ENCODE assay signal across 8 cellular contexts in genomic region chr17:71975998-71976649, GRCh38.
DNase-seq lines count a peak whose midpoint lies in the region; ATAC-seq, FAIRE-seq and TF ChIP-seq lines count a peak whose summit lies in the region.

No MANE protein-coding gene starts in this region.

- peak; percentile 13 for FAIRE-seq in kidney (lab: Jason Lieb, UNC)

- in situ Hi-C loops in mammary epithelial cell (cut with MboI; ENCODE audit: low sequenced_read_pairs in 2 of 2) = loop anchor here in 1 of 2 donors (10.0 kb wide), 1 partner anchor 139 kb away; no protein-coding TSS in a partner anchor

- H4K20me1 ChIP-seq in mammary epithelial cell (ENCODE audit: insufficient read depth, low read length) = no peaks in the 10 kb centered on the region

- no peaks in the 10 kb centered on the region for H3K27me3 ChIP-seq in mammary epithelial cell (ENCODE audit: insufficient read depth, low read length)

- no peak overlapping the region for H3K4me3 Mint-ChIP-seq in stimulated activated naive CD8-positive, alpha-beta T cell treated with anti-CD3 and anti-CD28 coated beads, Interleukin-15, amount 100 ng/mL, for 72 hours

- no peaks in the 10 kb centered on the region for H3K4me1 Mint-ChIP-seq in stimulated activated naive CD8-positive, alpha-beta T cell treated with anti-CD3 and anti-CD28 coated beads, Interleukin-15, amount 100 ng/mL, for 72 hours

- H3K27ac ChIP-seq in mammary epithelial cell (ENCODE audit: insufficient read depth, low read depth, low read length) (peak overlapping the region; percentile 87), kidney (ENCODE audit: low read depth in 2 of 2, low read length in 2 of 2) (no peak overlapping the region)

- no TSS peak for BruUV-seq in mammary epithelial cell (replicated peaks; lab: Mats Ljungman, UMichigan)

- peak; percentile 36 for DNase-seq in HS-27A (ENCODE audit: low read depth)
- DNase-seq in mammary epithelial cell = peak; percentile 98
- peak; percentile 86 for DNase-seq in kidney
- peak; percentile 62 for DNase-seq in superior temporal gyrus (ENCODE audit: extremely low spot score)
- no peak for DNase-seq in NCI-H2107 (lab: John Stamatoyannopoulos, UW)
- no peak for DNase-seq in stimulated activated naive CD8-positive, alpha-beta T cell treated with anti-CD3 and anti-CD28 coated beads, Interleukin-15, amount 100 ng/mL, for 72 hours

- H3K9me3 ChIP-seq in mammary epithelial cell (replicated peaks; ENCODE audit: insufficient read depth, low read length) (no peaks in the 10 kb centered on the region), kidney (ENCODE audit: control insufficient read depth in 1 of 2, low read length in 2 of 2) (no peaks in the 10 kb centered on the region)

- H3K4me3 ChIP-seq in mammary epithelial cell (replicated peaks in 1 of 3; ENCODE audit: insufficient read depth in 1 of 3, low read depth in 2 of 3, low read length in 3 of 3) (peak overlapping the region in 1 of 3 experiments; percentile 27), kidney (ENCODE audit: low read length in 2 of 2) (no peak overlapping the region)

- peak overlapping the region; percentile 75 for H2AFZ ChIP-seq in mammary epithelial cell (ENCODE audit: low read depth, low read length)

- ATAC-seq in HG02678 (IDR thresholded peaks at IDR 0.05; ENCODE audit: unreplicated experiment) (no peak), GM18868 (IDR thresholded peaks at IDR 0.05; ENCODE audit: unreplicated experiment) (no peak)
- no peak for ATAC-seq in stimulated activated naive CD8-positive, alpha-beta T cell treated with anti-CD3 and anti-CD28 coated beads, Interleukin-15, amount 100 ng/mL, for 72 hours

- intact Hi-C loops in mammary epithelial cell (cut with micrococcal nuclease) = loop anchor here (5.0 to 10.0 kb wide), 3 partner anchors 81 to 569 kb away; no protein-coding TSS in a partner anchor
- intact Hi-C loops in kidney (cut with DNase I) = no loop called here

- no peaks in the 10 kb centered on the region for H3K79me2 ChIP-seq in mammary epithelial cell (ENCODE audit: insufficient read depth, low read length)

- no peaks in the 10 kb centered on the region for H3K9me3 Mint-ChIP-seq in stimulated activated naive CD8-positive, alpha-beta T cell treated with anti-CD3 and anti-CD28 coated beads, Interleukin-15, amount 100 ng/mL, for 72 hours

- dilution Hi-C loops in mammary epithelial cell (cut with HindIII; ENCODE audit: low sequenced_read_pairs) = loop anchor here (25.0 kb wide), 1 partner anchor 561 kb away; no protein-coding TSS in a partner anchor

- H3K4me2 ChIP-seq in mammary epithelial cell (ENCODE audit: insufficient read depth, low read depth, low read length) = peak overlapping the region; percentile 84

- H3K27me3 Mint-ChIP-seq in stimulated activated naive CD8-positive, alpha-beta T cell treated with anti-CD3 and anti-CD28 coated beads, Interleukin-15, amount 100 ng/mL, for 72 hours = no peaks in the 10 kb centered on the region

- CTCF ChIA-PET in mammary epithelial cell (lab: Charles Lee; ENCODE audit: low non-redundant PET) = interaction anchor here (0.7 kb wide), 1 partner anchor 215 kb away, joined by 4 read pairs; no protein-coding TSS in a partner anchor

- H3K4me1 ChIP-seq in mammary epithelial cell (ENCODE audit: insufficient read depth, low read length) (peaks cover 34% of the 10 kb centered on the region), kidney (ENCODE audit: control insufficient read depth in 1 of 2, insufficient read depth in 1 of 2, low read depth in 1 of 2, low read length in 2 of 2) (no peaks in the 10 kb centered on the region)

- H3K27ac Mint-ChIP-seq in stimulated activated naive CD8-positive, alpha-beta T cell treated with anti-CD3 and anti-CD28 coated beads, Interleukin-15, amount 100 ng/mL, for 72 hours = no peak overlapping the region

- H3K36me3 ChIP-seq in mammary epithelial cell (ENCODE audit: insufficient read depth, low read length) (no peaks in the 10 kb centered on the region), kidney (ENCODE audit: control insufficient read depth in 1 of 2, insufficient read depth in 2 of 2, low read length in 2 of 2) (no peaks in the 10 kb centered on the region)

- TF ChIP-seq CTCF in mammary epithelial cell (conservative IDR thresholded peaks at IDR 0.05 in 1 of 2, IDR thresholded peaks at IDR 0.05 in 1 of 2; ENCODE audit: extremely low read depth in 1 of 2, insufficient read depth in 1 of 2, low read depth in 1 of 2, low read length in 2 of 2) (no peak), kidney (IDR thresholded peaks at IDR 0.05; ENCODE audit: borderline replicate concordance, extremely low read depth, insufficient read depth) (no peak)

- H3K9ac ChIP-seq in mammary epithelial cell (ENCODE audit: insufficient read depth, low read length) = no peak overlapping the region
- H3K9ac ChIP-seq in kidney (ENCODE audit: low read length in 2 of 2) = no peak overlapping the region

- 17% methylated on average over 14 of the region's 15 CpGs for WGBS in mammary epithelial cell (ENCODE audit: low coverage, missing lambda C conversion rate)

Comparison
In these comparisons a context has a peak if more than half of its experiments do, and no peak if none do; other contexts are left out.
1. DNase-seq: peak in HS-27A (single experiment), mammary epithelial cell (single experiment), kidney (single experiment) and superior temporal gyrus (single experiment); none in NCI-H2107 (single experiment) and stimulated activated naive CD8-positive, alpha-beta T cell treated with anti-CD3 and anti-CD28 coated beads, Interleukin-15, amount 100 ng/mL, for 72 hours (0 of 2).